In the genomic region with DNA sequence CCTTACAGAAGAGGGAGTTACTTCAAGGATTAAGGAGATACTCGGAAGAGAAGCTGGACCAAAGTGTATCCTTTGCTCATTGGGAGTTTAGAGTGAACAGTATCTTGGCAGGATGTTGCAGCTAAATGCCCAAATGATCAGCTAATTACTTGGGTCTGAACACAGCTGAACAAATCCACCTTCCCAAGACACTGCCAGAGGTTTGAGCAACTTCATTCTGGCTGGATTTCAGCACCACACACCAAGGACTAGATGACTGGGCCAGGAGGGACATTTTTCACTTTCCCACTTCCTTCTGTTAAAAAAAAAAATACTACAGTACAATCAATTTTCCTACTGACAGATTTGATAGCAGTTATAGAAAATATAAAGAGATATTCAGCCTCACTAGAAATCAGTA, we compare ENCODE assay signal across 19 cellular contexts.
"Had no signal": no experiment of that assay in that cellular context is flagged by ENCODE, and none has a peak within 500 bp of the region (broad histone marks: within the 10 kb centered on the region; RNA-seq: fewer than 3 reads in every experiment).

No MANE protein-coding gene starts in this region.

- FAIRE-seq: RCC 7860 had no signal

- DNase-seq: activated CD4-positive, alpha-beta T cell treated with anti-CD3 and anti-CD28 coated beads for 4 hours; activated CD8-positive, alpha-beta memory T cell treated with anti-CD3 and anti-CD28 coated beads, Interleukin-2, amount 50 U/mL, for 48 hours; activated CD8-positive, alpha-beta T cell treated with anti-CD3 and anti-CD28 coated beads, Interleukin-2, amount 10 ng/mL, durations not matched to agents 7 days and 5 days; activated effector memory CD4-positive, alpha-beta T cell treated with Interleukin-2 at 50 U/mL for 16 hours; activated naive CD4-positive, alpha-beta T cell; activated T-cell treated with anti-CD3 and anti-CD28 coated beads, Interleukin-2, amount 50 U/mL, for 24 hours; aorta; KG1; NCI-H1048; NCI-H2029; NCI-H524 treated with DMSO at 0.1 percent for 48 hours; PC-3; SHP77 treated with DMSO at 0.1 percent for 48 hours had no signal

- H3K36me3 Mint-ChIP-seq: activated naive CD4-positive, alpha-beta T cell treated with anti-CD3 and anti-CD28 coated beads, Interleukin-2, amount 50 U/mL, for 24 hours; brain; IgD-negative memory B cell had no signal

- H3K4me1 Mint-ChIP-seq: activated naive CD4-positive, alpha-beta T cell treated with anti-CD3 and anti-CD28 coated beads, Interleukin-2, amount 50 U/mL, for 24 hours; IgD-negative memory B cell had no signal

- H3K27me3 Mint-ChIP-seq: activated naive CD4-positive, alpha-beta T cell treated with anti-CD3 and anti-CD28 coated beads, Interleukin-2, amount 50 U/mL, for 24 hours; IgD-negative memory B cell had no signal

- H3K27ac Mint-ChIP-seq: activated CD8-positive, alpha-beta T cell treated with anti-CD3 and anti-CD28 coated beads, Interleukin-2, amount 10 ng/mL, durations not matched to agents 7 days and 5 days; activated naive CD4-positive, alpha-beta T cell treated with anti-CD3 and anti-CD28 coated beads, Interleukin-2, amount 50 U/mL, for 24 hours; activated T-cell treated with anti-CD3 and anti-CD28 coated beads, Interleukin-2, amount 50 U/mL, for 24 hours; activated T-helper 1 cell treated with anti-CD3 and anti-CD28 coated beads, Interleukin-12 subunit alpha, Interleukin-12 subunit beta, Interleukin-2, Interleukin-4 antibody, amounts not matched to agents 30 ng/mL and 10 ng/mL and 1 ng/mL, durations not matched to agents 14 hours and 24 hours and 36 hours; brain; IgD-negative memory B cell; T-helper 1 cell treated with Interleukin-12 subunit alpha and Interleukin-12 subunit beta and Interleukin-4 antibody, amounts not matched to agents 30 μg/mL and 1 μg/mL, for 36 hours had no signal

- H3K9me3 Mint-ChIP-seq: activated naive CD4-positive, alpha-beta T cell treated with anti-CD3 and anti-CD28 coated beads, Interleukin-2, amount 50 U/mL, for 24 hours; activated T-cell treated with anti-CD3 and anti-CD28 coated beads, Interleukin-2, amount 50 U/mL, for 24 hours; activated T-helper 1 cell treated with anti-CD3 and anti-CD28 coated beads, Interleukin-12 subunit alpha, Interleukin-12 subunit beta, Interleukin-2, Interleukin-4 antibody, amounts not matched to agents 30 ng/mL and 10 ng/mL and 1 ng/mL, durations not matched to agents 14 hours and 24 hours and 36 hours; brain; IgD-negative memory B cell; T-helper 1 cell treated with Interleukin-12 subunit alpha and Interleukin-12 subunit beta and Interleukin-4 antibody, amounts not matched to agents 30 μg/mL and 1 μg/mL, for 36 hours had no signal

- H3K4me3 Mint-ChIP-seq: activated CD8-positive, alpha-beta T cell treated with anti-CD3 and anti-CD28 coated beads, Interleukin-2, amount 10 ng/mL, durations not matched to agents 7 days and 5 days; activated naive CD4-positive, alpha-beta T cell treated with anti-CD3 and anti-CD28 coated beads, Interleukin-2, amount 50 U/mL, for 24 hours; activated T-cell treated with anti-CD3 and anti-CD28 coated beads, Interleukin-2, amount 50 U/mL, for 24 hours; activated T-helper 1 cell treated with anti-CD3 and anti-CD28 coated beads, Interleukin-12 subunit alpha, Interleukin-12 subunit beta, Interleukin-2, Interleukin-4 antibody, amounts not matched to agents 30 ng/mL and 10 ng/mL and 1 ng/mL, durations not matched to agents 14 hours and 24 hours and 36 hours; brain; IgD-negative memory B cell; T-helper 1 cell treated with Interleukin-12 subunit alpha and Interleukin-12 subunit beta and Interleukin-4 antibody, amounts not matched to agents 30 μg/mL and 1 μg/mL, for 36 hours had no signal
